Comparison of ENCODE assay signal across 9 cellular contexts in genomic region chr17:78716292-78716691, GRCh38.
DNase-seq lines count a peak whose midpoint lies in the region; ATAC-seq and TF ChIP-seq lines count a peak whose summit lies in the region.
"Had no signal": no experiment of that assay in that cellular context is flagged by ENCODE, and none has a peak within 500 bp of the region (broad histone marks: within the 10 kb centered on the region; RNA-seq: fewer than 3 reads in every experiment).

No MANE protein-coding gene starts in this region.

- H3F3A ChIP-seq in Loucy (ENCODE audit: low read depth) = no peaks in the 10 kb centered on the region

- H3K27ac ChIP-seq in C4-2B (peak overlapping the region; percentile 79), brain microvascular endothelial cell (no peak overlapping the region)
- H3K27ac ChIP-seq: hepatocyte had no signal

- H3K27ac Mint-ChIP-seq in brain = peak overlapping the region in 4 of 5 experiments; percentile 98 to 100 (median 99)
- no peak overlapping the region for H3K27ac Mint-ChIP-seq in nephron progenitor cell

- H3K27me3 ChIP-seq in Loucy (ENCODE audit: insufficient read depth, low read length, poor library complexity, severe bottlenecking) (no peaks in the 10 kb centered on the region), brain microvascular endothelial cell (replicated peaks) (no peaks in the 10 kb centered on the region)
- H3K27me3 ChIP-seq: hepatocyte had no signal

- DNase-seq in nephron progenitor cell (no peak), DMS53 treated with DMSO at 0.1 percent for 48 hours (lab: John Stamatoyannopoulos, UW; ENCODE audit: unreplicated experiment) (no peak), brain microvascular endothelial cell (no peak)
- DNase-seq in NK-92 treated with Interleukin-12 subunit alpha and Interleukin-12 subunit beta, amount 100 ng/mL, for 24 hours (lab: John Stamatoyannopoulos, UW) = no peak

- H3K4me3 ChIP-seq in Loucy (ENCODE audit: low read length, poor library complexity, severe bottlenecking) (peak overlapping the region; percentile 60), brain microvascular endothelial cell (ENCODE audit: low read depth, low read length) (no peak overlapping the region)
- H3K4me3 ChIP-seq: hepatocyte had no signal

- H3K36me3 Mint-ChIP-seq in brain = no peaks in the 10 kb centered on the region
- no peaks in the 10 kb centered on the region for H3K36me3 Mint-ChIP-seq in nephron progenitor cell (ENCODE audit: low read depth)

- H3K9me3 Mint-ChIP-seq in brain (no peaks in the 10 kb centered on the region), nephron progenitor cell (no peaks in the 10 kb centered on the region)

- H4K20me1 ChIP-seq in Loucy (ENCODE audit: insufficient read depth, low read length, poor library complexity, severe bottlenecking) = peaks cover 27% of the 10 kb centered on the region

- no peaks in the 10 kb centered on the region for H3K9me2 ChIP-seq in Loucy (replicated peaks; ENCODE audit: low read depth, low read length)

- H3K4me1 Mint-ChIP-seq in brain (peaks cover 94% of the 10 kb centered on the region), nephron progenitor cell (peaks cover 56% of the 10 kb centered on the region)

- H3K27me3 Mint-ChIP-seq in brain (peaks cover 3% of the 10 kb centered on the region), nephron progenitor cell (ENCODE audit: low read depth, poor library complexity) (peaks cover 30% of the 10 kb centered on the region)

- H3K79me2 ChIP-seq in Loucy (ENCODE audit: insufficient read depth, low read length) = peaks cover 99% of the 10 kb centered on the region

- peak overlapping the region; percentile 59 for H3K9ac ChIP-seq in Loucy (ENCODE audit: low read depth, low read length, poor library complexity, severe bottlenecking)

- H3K36me3 ChIP-seq in Loucy (ENCODE audit: insufficient read depth, low read length) (no peaks in the 10 kb centered on the region), brain microvascular endothelial cell (replicated peaks) (no peaks in the 10 kb centered on the region)

- TF ChIP-seq CTCF in C4-2B (conservative IDR thresholded peaks at IDR 0.05) = no peak
- TF ChIP-seq CTCF in Loucy (conservative IDR thresholded peaks at IDR 0.05; ENCODE audit: low read length) = no peak
- TF ChIP-seq CTCF in brain (conservative IDR thresholded peaks at IDR 0.05) = no peak
- no peak for TF ChIP-seq CTCF in nephron progenitor cell (IDR thresholded peaks at IDR 0.05)
- TF ChIP-seq CTCF in brain microvascular endothelial cell (IDR thresholded peaks at IDR 0.05; ENCODE audit: low read depth, low read length, missing control alignments) = no peak

- H3K4me1 ChIP-seq in Loucy (ENCODE audit: insufficient read depth, low read length, poor library complexity, severe bottlenecking) = peaks cover 62% of the 10 kb centered on the region

- H3K4me3 Mint-ChIP-seq in brain (peak overlapping the region; percentile 85 to 93 (median 89)), nephron progenitor cell (peak overlapping the region; percentile 77)

- in situ Hi-C loops in brain microvascular endothelial cell (cut with HindIII; ENCODE audit: low pct_ligation_motif_present, low sequenced_read_pairs) = loop anchor here (25.0 kb wide), 1 partner anchor 229 kb away; no protein-coding TSS in a partner anchor

- H3K9me3 ChIP-seq in Loucy (ENCODE audit: insufficient read depth, low read depth, low read length) = no peaks in the 10 kb centered on the region

- H3K4me2 ChIP-seq in Loucy (ENCODE audit: low read depth, low read length, poor library complexity, severe bottlenecking) = peak overlapping the region; percentile 78

- no peak overlapping the region for H2AFZ ChIP-seq in Loucy (ENCODE audit: low read length)
- H2AFZ ChIP-seq: hepatocyte had no signal

- no peak for ATAC-seq in esophagus mucosa
